In genomic region chr10:23337616-23338015, GRCh38 we compare ENCODE assay signal across 23 cellular contexts. TPM values are rescaled to one million over a fixed set of nuclear protein-coding genes. Genes with fewer than 3 reads are reported as not detected.
DNase-seq lines count a peak whose midpoint lies in the region; ATAC-seq lines count a peak whose summit lies in the region.
"Had no signal": no experiment of that assay in that cellular context is flagged by ENCODE, and none has a peak within 500 bp of the region (broad histone marks: within the 10 kb centered on the region; RNA-seq: fewer than 3 reads in every experiment).

No MANE protein-coding gene starts in this region.

- H3K36me3 Mint-ChIP-seq in activated naive CD4-positive, alpha-beta T cell treated with anti-CD3 and anti-CD28 coated beads for 36 hours (ENCODE audit: low read depth): peaks cover 3% of the 10 kb centered on the region

- peak; percentile 55 for DNase-seq in activated naive CD4-positive, alpha-beta T cell treated with anti-CD3 and anti-CD28 coated beads for 36 hours
- no peak for DNase-seq in activated naive CD4-positive, alpha-beta T cell (lab: John Stamatoyannopoulos, UW)
- peak; percentile 25 for DNase-seq in kidney tubule cell (ENCODE audit: low spot score)
- no peak for DNase-seq in SW480 (ENCODE audit: low spot score)
- no peak for DNase-seq in DMS53 (lab: John Stamatoyannopoulos, UW)
- no peak for DNase-seq in dermis blood vessel endothelial cell
- DNase-seq: activated CD4-positive, alpha-beta T cell treated with anti-CD3 and anti-CD28 coated beads, Interleukin-2, amount 50 U/mL, for 48 hours; brain microvascular endothelial cell; effector memory CD4-positive, alpha-beta T cell; esophagus squamous epithelium; NCI-H1092 treated with DMSO at 0.1 percent for 48 hours; NCI-H2029; NCI-H226; SHP77 treated with DMSO at 0.1 percent for 48 hours; stimulated activated naive CD4-positive, alpha-beta T cell; T-helper 1 cell; thyroid gland had no signal

- H3K4me3 Mint-ChIP-seq in activated naive CD4-positive, alpha-beta T cell treated with anti-CD3 and anti-CD28 coated beads for 36 hours: no peak overlapping the region

- intact Hi-C loops in activated naive CD4-positive, alpha-beta T cell treated with anti-CD3 and anti-CD28 coated beads for 36 hours (cut with micrococcal nuclease): loop anchor here (2.0 to 10.0 kb wide), 8 partner anchors 55 to 1567 kb away; partner anchors contain the start of genes ARHGAP21 and MSRB2

- ATAC-seq in GM19395 (IDR thresholded peaks at IDR 0.05; ENCODE audit: unreplicated experiment) (peak; percentile 38), HG03432 (IDR thresholded peaks at IDR 0.05; ENCODE audit: unreplicated experiment) (peak; percentile 35)
- ATAC-seq: gastroesophageal sphincter had no signal

- peak overlapping the region; percentile 61 for H3K27ac Mint-ChIP-seq in activated naive CD4-positive, alpha-beta T cell treated with anti-CD3 and anti-CD28 coated beads for 36 hours

- H3K4me1 Mint-ChIP-seq in activated naive CD4-positive, alpha-beta T cell treated with anti-CD3 and anti-CD28 coated beads for 36 hours (ENCODE audit: low read depth): peaks cover 81% of the 10 kb centered on the region

- no peaks in the 10 kb centered on the region for H3K9me3 Mint-ChIP-seq in activated naive CD4-positive, alpha-beta T cell treated with anti-CD3 and anti-CD28 coated beads for 36 hours

- H3K27me3 Mint-ChIP-seq in activated naive CD4-positive, alpha-beta T cell treated with anti-CD3 and anti-CD28 coated beads for 36 hours (ENCODE audit: low read depth): no peaks in the 10 kb centered on the region

- CTCF ChIA-PET in activated naive CD4-positive, alpha-beta T cell treated with anti-CD3 and anti-CD28 coated beads for 36 hours (lab: Charles Lee): no interaction called here

RNA-seq across cellular contexts. Expression of gene C10orf67, which starts 7.0 kb away (rescaled TPM):
- 1 to 10 TPM; 2.0 to 3.2 TPM for total RNA-seq in activated naive CD4-positive, alpha-beta T cell treated with anti-CD3 and anti-CD28 coated beads for 36 hours
- total RNA-seq in dermis blood vessel endothelial cell: not detected in 2 replicates
- total RNA-seq: gastroesophageal sphincter, HepG2, kidney epithelial cell, posterior vena cava had no signal

Comparison
In these comparisons a context has a peak if more than half of its experiments do, and no peak if none do; other contexts are left out.
1. DNase-seq: peak in activated naive CD4-positive, alpha-beta T cell treated with anti-CD3 and anti-CD28 coated beads for 36 hours (single experiment) and kidney tubule cell (single experiment); none in activated naive CD4-positive, alpha-beta T cell (0 of 4), SW480 (single experiment), DMS53 (single experiment) and dermis blood vessel endothelial cell (single experiment).